In genomic region chr10:48470893-48471805, GRCh38 we compare ENCODE assay signal across 12 cellular contexts.
DNase-seq lines count a peak whose midpoint lies in the region; ATAC-seq, FAIRE-seq and TF ChIP-seq lines count a peak whose summit lies in the region.
"Had no signal": no experiment of that assay in that cellular context is flagged by ENCODE, and none has a peak within 500 bp of the region (broad histone marks: within the 10 kb centered on the region; RNA-seq: fewer than 3 reads in every experiment).

No MANE protein-coding gene starts in this region.

- in situ Hi-C loops in transverse colon (cut with MboI; ENCODE audit: low pct_ligation_motif_present in 1 of 4, low pct_unique_long_range_greater_than_20kb in 1 of 4, low sequenced_read_pairs in 3 of 4): no loop called here

- H3K9me2 ChIP-seq in GM23338 (ENCODE audit: insufficient read depth): no peaks in the 10 kb centered on the region

- H3K27me3 ChIP-seq in GM23338 (ENCODE audit: insufficient read depth) (peaks cover 10% of the 10 kb centered on the region), transverse colon (peaks cover 12% of the 10 kb centered on the region)

- H3K9ac ChIP-seq in kidney (ENCODE audit: low read length in 2 of 2): no peak overlapping the region
- H3K9ac ChIP-seq: KMS-11 had no signal

- no peak for DNase-seq in A549 (ENCODE audit: low read depth in 1 of 2, low spot score in 1 of 2)
- DNase-seq in GM23338 (ENCODE audit: low spot score): no peak
- no peak for DNase-seq in WTC11 (ENCODE audit: low spot score)
- peak; percentile 41 for DNase-seq in kidney
- no peak for DNase-seq in transverse colon
- DNase-seq in activated T-helper 2 cell treated with anti-CD3 and anti-CD28 coated beads, Interferon-gamma antibody, Interleukin-2, Interleukin-4, amounts not matched to agents 10 μg/mL and 5 μg/mL and 100 μg/mL, durations not matched to agents 14 hours and 24 hours and 36 hours (ENCODE audit: low spot score): no peak
- DNase-seq: activated T-cell treated with anti-CD3 and anti-CD28 coated beads, Interleukin-2, amount 50 U/mL, for 48 hours; cortex of kidney had no signal

- TF ChIP-seq CTCF in A549 (IDR thresholded peaks at IDR 0.05): no peak
- no peak for TF ChIP-seq CTCF in GM23338 (conservative IDR thresholded peaks at IDR 0.05; ENCODE audit: low read depth in 2 of 2)
- TF ChIP-seq CTCF in WTC11 (IDR thresholded peaks at IDR 0.05): no peak
- no peak for TF ChIP-seq CTCF in kidney (IDR thresholded peaks at IDR 0.05; ENCODE audit: borderline replicate concordance, extremely low read depth, insufficient read depth)
- TF ChIP-seq CTCF in transverse colon (IDR thresholded peaks at IDR 0.05): no peak

- H3K27ac ChIP-seq in A549 (no peak overlapping the region), GM23338 (ENCODE audit: low read depth) (no peak overlapping the region), kidney (ENCODE audit: low read depth in 2 of 2, low read length in 2 of 2) (no peak overlapping the region), transverse colon (no peak overlapping the region)
- H3K27ac ChIP-seq: KMS-11 had no signal

- no peaks in the 10 kb centered on the region; the same call in 2 of the 3 replicates for H3K9me3 ChIP-seq in A549
- no peaks in the 10 kb centered on the region for H3K9me3 ChIP-seq in kidney (ENCODE audit: control insufficient read depth in 1 of 2, low read length in 2 of 2)
- H3K9me3 ChIP-seq in transverse colon: no peaks in the 10 kb centered on the region

- no peaks in the 10 kb centered on the region for H3K4me1 ChIP-seq in A549
- peaks cover 7% of the 10 kb centered on the region for H3K4me1 ChIP-seq in GM23338 (ENCODE audit: insufficient read depth)
- H3K4me1 ChIP-seq in kidney (ENCODE audit: control insufficient read depth in 1 of 2, insufficient read depth in 1 of 2, low read depth in 1 of 2, low read length in 2 of 2): peaks cover 0 to 4% of the 10 kb centered on the region in 2 donors
- H3K4me1 ChIP-seq in transverse colon: no peaks in the 10 kb centered on the region

- TF ChIP-seq EP300 in A549 (IDR thresholded peaks at IDR 0.05) (no peak), transverse colon (IDR thresholded peaks at IDR 0.05; ENCODE audit: low read depth) (no peak)

- H3K27me3 Mint-ChIP-seq in GM23338 (ENCODE audit: insufficient read depth, low read depth, poor library complexity) (peaks cover 6% of the 10 kb centered on the region), WTC11 (ENCODE audit: low read depth) (peaks cover 11% of the 10 kb centered on the region)
- H3K27me3 Mint-ChIP-seq in activated T-helper 2 cell treated with anti-CD3 and anti-CD28 coated beads, Interferon-gamma antibody, Interleukin-2, Interleukin-4, amounts not matched to agents 10 μg/mL and 5 μg/mL and 100 μg/mL, durations not matched to agents 14 hours and 24 hours and 36 hours (ENCODE audit: low read depth): peaks cover 12% of the 10 kb centered on the region
- H3K27me3 Mint-ChIP-seq: stimulated activated naive CD8-positive, alpha-beta T cell treated with anti-CD3 and anti-CD28 coated beads, Interleukin-15, Interleukin-2, amounts not matched to agents 100 ng/mL and 50 ng/mL, for 24 hours had no signal

- H3K27ac Mint-ChIP-seq in GM23338 (no peak overlapping the region), WTC11 (peak overlapping the region; percentile 12; the same call in 1 of the 2 replicates)
- H3K27ac Mint-ChIP-seq in activated T-helper 2 cell treated with anti-CD3 and anti-CD28 coated beads, Interferon-gamma antibody, Interleukin-2, Interleukin-4, amounts not matched to agents 10 μg/mL and 5 μg/mL and 100 μg/mL, durations not matched to agents 14 hours and 24 hours and 36 hours: no peak overlapping the region
- H3K27ac Mint-ChIP-seq: stimulated activated naive CD8-positive, alpha-beta T cell treated with anti-CD3 and anti-CD28 coated beads, Interleukin-15, Interleukin-2, amounts not matched to agents 100 ng/mL and 50 ng/mL, for 24 hours had no signal

- peaks cover 16% of the 10 kb centered on the region for H3K4me1 Mint-ChIP-seq in GM23338
- peaks cover 44% of the 10 kb centered on the region for H3K4me1 Mint-ChIP-seq in WTC11
- H3K4me1 Mint-ChIP-seq in activated T-helper 2 cell treated with anti-CD3 and anti-CD28 coated beads, Interferon-gamma antibody, Interleukin-2, Interleukin-4, amounts not matched to agents 10 μg/mL and 5 μg/mL and 100 μg/mL, durations not matched to agents 14 hours and 24 hours and 36 hours (ENCODE audit: low read depth): peaks cover 3% of the 10 kb centered on the region

- H3K4me2 ChIP-seq in A549: no peak overlapping the region
- no peak overlapping the region for H3K4me2 ChIP-seq in GM23338
- H3K4me2 ChIP-seq: KMS-11 had no signal

- H2AFZ ChIP-seq in GM23338: no peak overlapping the region

- intact Hi-C loops in kidney (cut with DNase I): no loop called here
- intact Hi-C loops in transverse colon (cut with DNase I; ENCODE audit: low total_unique reads): no loop called here
- intact Hi-C loops in activated T-helper 2 cell treated with anti-CD3 and anti-CD28 coated beads, Interferon-gamma antibody, Interleukin-2, Interleukin-4, amounts not matched to agents 10 μg/mL and 5 μg/mL and 100 μg/mL, durations not matched to agents 14 hours and 24 hours and 36 hours (cut with micrococcal nuclease): no loop called here

- H3K4me3 ChIP-seq in A549 (no peak overlapping the region), GM23338 (no peak overlapping the region), kidney (ENCODE audit: low read length in 2 of 2) (no peak overlapping the region), transverse colon (no peak overlapping the region)

- no peak for TF ChIP-seq RAD21 in A549 (conservative IDR thresholded peaks at IDR 0.05 in 1 of 2, IDR thresholded peaks at IDR 0.05 in 1 of 2)

- 0 out of 2 replicates have a peak, but pooled peaks cover 3% of the 10 kb centered on the region for H3F3A ChIP-seq in GM23338 (replicated peaks; ENCODE audit: low read depth)

- no peak overlapping the region for H3K4me3 Mint-ChIP-seq in GM23338
- H3K4me3 Mint-ChIP-seq in WTC11: no peak overlapping the region
- H3K4me3 Mint-ChIP-seq in activated T-helper 2 cell treated with anti-CD3 and anti-CD28 coated beads, Interferon-gamma antibody, Interleukin-2, Interleukin-4, amounts not matched to agents 10 μg/mL and 5 μg/mL and 100 μg/mL, durations not matched to agents 14 hours and 24 hours and 36 hours (ENCODE audit: low read depth): no peak overlapping the region
- H3K4me3 Mint-ChIP-seq: stimulated activated naive CD8-positive, alpha-beta T cell treated with anti-CD3 and anti-CD28 coated beads, Interleukin-15, Interleukin-2, amounts not matched to agents 100 ng/mL and 50 ng/mL, for 24 hours had no signal

- H3K36me3 ChIP-seq in GM23338 (ENCODE audit: insufficient read depth): no peaks in the 10 kb centered on the region
- H3K36me3 ChIP-seq in kidney (ENCODE audit: control insufficient read depth in 1 of 2, insufficient read depth in 2 of 2, low read length in 2 of 2): no peaks in the 10 kb centered on the region
- H3K36me3 ChIP-seq in transverse colon: no peaks in the 10 kb centered on the region

- FAIRE-seq in A549 (lab: Jason Lieb, UNC) (no peak), kidney (lab: Jason Lieb, UNC) (no peak)

- POLR2A ChIA-PET in A549 (lab: Yijun Ruan, JAX): no interaction called here
- POLR2A ChIA-PET in WTC11 (lab: Charles Lee): interaction anchor here (0.6 kb wide), 1 partner anchor 123 kb away, joined by 3 read pairs; no protein-coding TSS in a partner anchor

- peaks cover 4% of the 10 kb centered on the region; the same call in 1 of the 3 replicates for H3K9me3 Mint-ChIP-seq in GM23338
- peaks cover 14% of the 10 kb centered on the region for H3K9me3 Mint-ChIP-seq in WTC11
- no peaks in the 10 kb centered on the region for H3K9me3 Mint-ChIP-seq in activated T-helper 2 cell treated with anti-CD3 and anti-CD28 coated beads, Interferon-gamma antibody, Interleukin-2, Interleukin-4, amounts not matched to agents 10 μg/mL and 5 μg/mL and 100 μg/mL, durations not matched to agents 14 hours and 24 hours and 36 hours
- H3K9me3 Mint-ChIP-seq: stimulated activated naive CD8-positive, alpha-beta T cell treated with anti-CD3 and anti-CD28 coated beads, Interleukin-15, Interleukin-2, amounts not matched to agents 100 ng/mL and 50 ng/mL, for 24 hours had no signal

- no peak for TF ChIP-seq POLR2A in A549 (IDR thresholded peaks at IDR 0.05; ENCODE audit: low read length)
- no peak for TF ChIP-seq POLR2A in transverse colon (IDR thresholded peaks at IDR 0.05)
- no peak for TF ChIP-seq POLR2A in GM18505 (IDR thresholded peaks at IDR 0.05; ENCODE audit: borderline replicate concordance, extremely low read depth, insufficient read depth, insufficient read length)

- WGBS in A549 (ENCODE audit: missing lambda C conversion rate): 65% methylated on average over 6 of the region's 8 CpGs
- WGBS in transverse colon (ENCODE audit: low coverage in 1 of 2), 2 donors: 53 to 77% methylated on average over 2 to 8 of the region's 8 CpGs

- no peaks in the 10 kb centered on the region for H3K79me2 ChIP-seq in GM23338 (replicated peaks; ENCODE audit: insufficient read depth)

- H3K36me3 Mint-ChIP-seq in GM23338 (ENCODE audit: low read depth) (peaks cover 9% of the 10 kb centered on the region; the same call in 2 of the 3 replicates), WTC11 (peaks cover 15% of the 10 kb centered on the region)
- H3K36me3 Mint-ChIP-seq in activated T-helper 2 cell treated with anti-CD3 and anti-CD28 coated beads, Interferon-gamma antibody, Interleukin-2, Interleukin-4, amounts not matched to agents 10 μg/mL and 5 μg/mL and 100 μg/mL, durations not matched to agents 14 hours and 24 hours and 36 hours (ENCODE audit: low read depth): no peaks in the 10 kb centered on the region

- CTCF ChIA-PET in A549 (lab: Yijun Ruan, JAX) (interaction anchor here (0.8 to 1.3 kb wide), 3 partner anchors 21 to 29 kb away, joined by 3 read pairs; no protein-coding TSS in a partner anchor), WTC11 (lab: Charles Lee) (interaction anchor here (3.1 kb wide), 1 partner anchor 12 kb away, joined by 24 read pairs; no protein-coding TSS in a partner anchor)

- no peaks in the 10 kb centered on the region; the same call in 1 of the 2 replicates for H4K20me1 ChIP-seq in GM23338 (replicated peaks; ENCODE audit: insufficient read depth)

- ATAC-seq in A549 (peak; percentile 41 to 81; a peak in 4 of 6 replicates), GM23338 (peak; percentile 14; the same call in 1 of the 3 replicates), WTC11 (peak; percentile 11; the same call in 1 of the 2 replicates), HG02588 (IDR thresholded peaks at IDR 0.05; ENCODE audit: unreplicated experiment) (no peak), GM18505 (IDR thresholded peaks at IDR 0.05; ENCODE audit: unreplicated experiment) (no peak)

TF ChIP-seq in WTC11, 78 proteins besides CTCF, POLR2A, EP300 and RAD21 (continues in another document):
- no peak for TF ChIP-seq KAT7 (CRISPR knock-in tag; IDR thresholded peaks at IDR 0.05; ENCODE audit: borderline replicate concordance)

Comparison
In these comparisons a context has a peak if more than half of its experiments do, and no peak if none do; other contexts are left out.
1. ATAC-seq: peak in A549 (2 of 2), GM23338 (single experiment) and WTC11 (single experiment); none in HG02588 (single experiment) and GM18505 (single experiment).